ENCODE assay signal across 26 cellular contexts in genomic region chr20:59812286-59813125, GRCh38.
DNase-seq lines count a peak whose midpoint lies in the region; ATAC-seq and TF ChIP-seq lines count a peak whose summit lies in the region.
"Had no signal": no experiment of that assay in that cellular context is flagged by ENCODE, and none has a peak within 500 bp of the region (broad histone marks: within the 10 kb centered on the region; RNA-seq: fewer than 3 reads in every experiment).

No MANE protein-coding gene starts in this region.

- ATAC-seq in heart right ventricle = no peak
- ATAC-seq: activated CD8-positive, alpha-beta T cell treated with anti-CD3 and anti-CD28 coated beads, Interleukin-2, amount 10 ng/mL, durations not matched to agents 7 days and 5 days; gastrocnemius medialis; HCT116; lower lobe of right lung; WTC11 had no signal

- peak; percentile 64 for DNase-seq in cardiac septum (ENCODE audit: low spot score)
- DNase-seq in heart right ventricle = no peak
- DNase-seq in dorsolateral prefrontal cortex = peak in 7 of 10 donors; percentile 53 to 85 (median 69)
- peak; percentile 45 for DNase-seq in occipital lobe (lab: John Stamatoyannopoulos, UW)
- DNase-seq in NCI-H2171 (lab: John Stamatoyannopoulos, UW) = no peak
- no peak for DNase-seq in NCI-H226
- DNase-seq in NCI-H1694 (lab: John Stamatoyannopoulos, UW) = no peak
- DNase-seq: ACHN; activated naive CD4-positive, alpha-beta T cell; activated T-cell treated with anti-CD3 and anti-CD28 coated beads, Interleukin-2, amount 50 U/mL, for 1 hour; brain microvascular endothelial cell; COR-L47; cortex of kidney; DMS79 treated with DMSO at 0.1 percent for 48 hours; gastrocnemius medialis; lower lobe of right lung; NCI-H1092; NCI-H1930; NCI-H2227 treated with DMSO at 0.1 percent for 48 hours; NCI-H774; SW 1271 had no signal

- H3K27ac ChIP-seq in heart right ventricle (no peak overlapping the region), dorsolateral prefrontal cortex (peak overlapping the region in 56 of 59 donors; percentile 5 to 87 (median 70))
- H3K27ac ChIP-seq: brain microvascular endothelial cell, gastrocnemius medialis, lower lobe of right lung, neural progenitor cell, upper lobe of left lung had no signal

- H3K36me3 ChIP-seq in heart right ventricle = no peaks in the 10 kb centered on the region
- H3K36me3 ChIP-seq: brain microvascular endothelial cell, gastrocnemius medialis, lower lobe of right lung, neural progenitor cell, upper lobe of left lung had no signal

- peaks cover 0 to 6% (median 0%) of the 10 kb centered on the region in 7 donors for H3K27me3 ChIP-seq in heart right ventricle
- no peaks in the 10 kb centered on the region for H3K27me3 ChIP-seq in dorsolateral prefrontal cortex
- H3K27me3 ChIP-seq: brain microvascular endothelial cell, gastrocnemius medialis, neural progenitor cell, upper lobe of left lung had no signal

- H3K4me3 ChIP-seq in heart right ventricle (no peak overlapping the region), dorsolateral prefrontal cortex (no peak overlapping the region)
- H3K4me3 ChIP-seq: gastrocnemius medialis, lower lobe of right lung, neural progenitor cell, upper lobe of left lung had no signal

- H3K4me1 ChIP-seq in heart right ventricle = no peaks in the 10 kb centered on the region
- H3K4me1 ChIP-seq: gastrocnemius medialis, lower lobe of right lung, upper lobe of left lung had no signal

- TF ChIP-seq CTCF in heart right ventricle (IDR thresholded peaks at IDR 0.05) (no peak), dorsolateral prefrontal cortex (IDR thresholded peaks at IDR 0.05 in 54 of 56, conservative IDR thresholded peaks at IDR 0.05 in 2 of 56; ENCODE audit: low read depth in 1 of 56, partially characterized antibody in 56 of 56) (no peak)

- 89% methylated on average over 23 of the region's 23 CpGs for WGBS in heart right ventricle, 2 donors

- H3K9me3 ChIP-seq in heart right ventricle = no peaks in the 10 kb centered on the region
- H3K9me3 ChIP-seq: gastrocnemius medialis, lower lobe of right lung, upper lobe of left lung had no signal

- intact Hi-C loops in cardiac septum (cut with DNase I) = no loop called here
- intact Hi-C loops in heart right ventricle (cut with DNase I) = no loop called here
- intact Hi-C loops in dorsolateral prefrontal cortex (cut with DNase I) = no loop called here

Comparison
In these comparisons a context has a peak if more than half of its experiments do, and no peak if none do; other contexts are left out.
1. DNase-seq: peak in cardiac septum (single experiment), dorsolateral prefrontal cortex (7 of 10) and occipital lobe (single experiment); none in heart right ventricle (0 of 2), NCI-H2171 (single experiment), NCI-H226 (single experiment) and NCI-H1694 (single experiment).
2. H3K27ac ChIP-seq: peak in dorsolateral prefrontal cortex (56 of 59); none in heart right ventricle (0 of 10).